Comparison of ENCODE assay signal across 9 cellular contexts in genomic region chr6:11732036-11732545, GRCh38. TPM values are rescaled to one million over a fixed set of nuclear protein-coding genes. Genes with fewer than 3 reads are reported as not detected.
DNase-seq lines count a peak whose midpoint lies in the region; ATAC-seq and TF ChIP-seq lines count a peak whose summit lies in the region.
"Had no signal": no experiment of that assay in that cellular context is flagged by ENCODE, and none has a peak within 500 bp of the region (broad histone marks: within the 10 kb centered on the region; RNA-seq: fewer than 3 reads in every experiment).

No MANE protein-coding gene starts in this region.

- peaks cover 72% of the 10 kb centered on the region for H3K4me1 Mint-ChIP-seq in activated naive CD8-positive, alpha-beta T cell treated with anti-CD3 and anti-CD28 coated beads for 36 hours
- H3K4me1 Mint-ChIP-seq in memory B cell: peaks cover 17% of the 10 kb centered on the region

- no peak overlapping the region for H3K4me3 Mint-ChIP-seq in activated naive CD8-positive, alpha-beta T cell treated with anti-CD3 and anti-CD28 coated beads for 36 hours
- peak overlapping the region; percentile 48 for H3K4me3 Mint-ChIP-seq in memory B cell

- DNase-seq in GM04503 (ENCODE audit: low read depth) (peak; percentile 92), M059J (ENCODE audit: low read depth) (peak; percentile 74), memory B cell (ENCODE audit: low spot score in 2 of 2) (peak; percentile 27 to 45), tibial artery (peak; percentile 93 to 95), HPDE6-E6E7 (ENCODE audit: extremely low spot score) (no peak), retina (no peak)
- DNase-seq in activated naive CD8-positive, alpha-beta T cell treated with anti-CD3 and anti-CD28 coated beads for 36 hours: peak; percentile 76

- H3K27me3 Mint-ChIP-seq in activated naive CD8-positive, alpha-beta T cell treated with anti-CD3 and anti-CD28 coated beads for 36 hours: no peaks in the 10 kb centered on the region
- H3K27me3 Mint-ChIP-seq in memory B cell: peaks cover 12% of the 10 kb centered on the region

- H3K4me3 ChIP-seq in tibial artery: peak overlapping the region in 1 of 2 donors; percentile 1

- TF ChIP-seq CTCF in tibial artery (IDR thresholded peaks at IDR 0.05): no peak

- peak overlapping the region; percentile 96 for H3K27ac Mint-ChIP-seq in activated naive CD8-positive, alpha-beta T cell treated with anti-CD3 and anti-CD28 coated beads for 36 hours
- no peak overlapping the region for H3K27ac Mint-ChIP-seq in memory B cell

- peak overlapping the region; percentile 76 to 77 for H3K27ac ChIP-seq in tibial artery

- H3K27me3 ChIP-seq in tibial artery: no peaks in the 10 kb centered on the region

- intact Hi-C loops in tibial artery (cut with DNase I; ENCODE audit: low total_unique reads): loop anchor here (5.0 kb wide), 1 partner anchor 35 kb away; no protein-coding TSS in a partner anchor

- H3K36me3 ChIP-seq in tibial artery: no peaks in the 10 kb centered on the region

- H3K9me3 ChIP-seq in tibial artery: no peaks in the 10 kb centered on the region

- peak; percentile 55 for ATAC-seq in GM21526 (IDR thresholded peaks at IDR 0.05; ENCODE audit: low FRiP score, unreplicated experiment)
- peak; percentile 86 for ATAC-seq in memory B cell (ENCODE audit: low read depth)

- H3K36me3 Mint-ChIP-seq in activated naive CD8-positive, alpha-beta T cell treated with anti-CD3 and anti-CD28 coated beads for 36 hours: peaks cover 23% of the 10 kb centered on the region
- H3K36me3 Mint-ChIP-seq in memory B cell: peaks cover 1% of the 10 kb centered on the region

- H3K4me1 ChIP-seq in tibial artery: peaks cover 0 to 23% (median 21%) of the 10 kb centered on the region in 4 donors

- H3K9me3 Mint-ChIP-seq in activated naive CD8-positive, alpha-beta T cell treated with anti-CD3 and anti-CD28 coated beads for 36 hours: peaks cover 12% of the 10 kb centered on the region
- H3K9me3 Mint-ChIP-seq in memory B cell: no peaks in the 10 kb centered on the region
- H3K9me3 Mint-ChIP-seq: IgD-negative memory B cell had no signal

RNA-seq across cellular contexts. Expression of gene ADTRP, which starts 46.5 kb away (rescaled TPM):
- 1.4 TPM in 2 replicates for total RNA-seq in M059J (2014; rRNA removed; shearing (Covaris generic))
- total RNA-seq in activated naive CD8-positive, alpha-beta T cell treated with anti-CD3 and anti-CD28 coated beads for 36 hours: 10 to 100 TPM; 29.1 to 31.5 TPM

Comparison
In these comparisons a context has a peak if more than half of its experiments do, and no peak if none do; other contexts are left out.
1. DNase-seq: peak in GM04503 (single experiment), M059J (single experiment), activated naive CD8-positive, alpha-beta T cell treated with anti-CD3 and anti-CD28 coated beads for 36 hours (single experiment), memory B cell (2 of 2) and tibial artery (2 of 2); none in HPDE6-E6E7 (single experiment) and retina (single experiment).
2. RNA of gene ADTRP, which starts 46.5 kb away (total RNA-seq): 29.1 to 31.5 TPM in activated naive CD8-positive, alpha-beta T cell treated with anti-CD3 and anti-CD28 coated beads for 36 hours; 1.4 TPM in M059J; every median in the first group is over 10 times any median in the second.